1 cellular context compared by ENCODE assay signal in genomic region chr3:12841085-12841969, GRCh38.
TF ChIP-seq lines count a peak whose summit lies in the region.

RPL32 (minus strand) TSS chr3:12841565; CDS start chr3:12840237, 1,328 bp downstream.

TF ChIP-seq in K562, 482 proteins besides CTCF, POLR2A, EP300 and RAD21 (continued from another document and continues in another):
- TF ChIP-seq, protein P1, sequence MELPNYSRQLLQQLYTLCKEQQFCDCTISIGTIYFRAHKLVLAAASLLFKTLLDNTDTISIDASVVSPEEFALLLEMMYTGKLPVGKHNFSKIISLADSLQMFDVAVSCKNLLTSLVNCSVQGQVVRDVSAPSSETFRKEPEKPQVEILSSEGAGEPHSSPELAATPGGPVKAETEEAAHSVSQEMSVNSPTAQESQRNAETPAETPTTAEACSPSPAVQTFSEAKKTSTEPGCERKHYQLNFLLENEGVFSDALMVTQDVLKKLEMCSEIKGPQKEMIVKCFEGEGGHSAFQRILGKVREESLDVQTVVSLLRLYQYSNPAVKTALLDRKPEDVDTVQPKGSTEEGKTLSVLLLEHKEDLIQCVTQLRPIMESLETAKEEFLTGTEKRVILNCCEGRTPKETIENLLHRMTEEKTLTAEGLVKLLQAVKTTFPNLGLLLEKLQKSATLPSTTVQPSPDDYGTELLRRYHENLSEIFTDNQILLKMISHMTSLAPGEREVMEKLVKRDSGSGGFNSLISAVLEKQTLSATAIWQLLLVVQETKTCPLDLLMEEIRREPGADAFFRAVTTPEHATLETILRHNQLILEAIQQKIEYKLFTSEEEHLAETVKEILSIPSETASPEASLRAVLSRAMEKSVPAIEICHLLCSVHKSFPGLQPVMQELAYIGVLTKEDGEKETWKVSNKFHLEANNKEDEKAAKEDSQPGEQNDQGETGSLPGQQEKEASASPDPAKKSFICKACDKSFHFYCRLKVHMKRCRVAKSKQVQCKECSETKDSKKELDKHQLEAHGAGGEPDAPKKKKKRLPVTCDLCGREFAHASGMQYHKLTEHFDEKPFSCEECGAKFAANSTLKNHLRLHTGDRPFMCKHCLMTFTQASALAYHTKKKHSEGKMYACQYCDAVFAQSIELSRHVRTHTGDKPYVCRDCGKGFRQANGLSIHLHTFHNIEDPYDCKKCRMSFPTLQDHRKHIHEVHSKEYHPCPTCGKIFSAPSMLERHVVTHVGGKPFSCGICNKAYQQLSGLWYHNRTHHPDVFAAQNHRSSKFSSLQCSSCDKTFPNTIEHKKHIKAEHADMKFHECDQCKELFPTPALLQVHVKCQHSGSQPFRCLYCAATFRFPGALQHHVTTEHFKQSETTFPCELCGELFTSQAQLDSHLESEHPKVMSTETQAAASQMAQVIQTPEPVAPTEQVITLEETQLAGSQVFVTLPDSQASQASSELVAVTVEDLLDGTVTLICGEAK (IDR thresholded peaks at IDR 0.05) = peak; percentile 99
- TF ChIP-seq, protein P1 (CRISPR knock-in tag; IDR thresholded peaks at IDR 0.05) = 0 out of 2 replicates have a peak, but pooled peaks have one; percentile 24
- TF ChIP-seq, protein P2, sequence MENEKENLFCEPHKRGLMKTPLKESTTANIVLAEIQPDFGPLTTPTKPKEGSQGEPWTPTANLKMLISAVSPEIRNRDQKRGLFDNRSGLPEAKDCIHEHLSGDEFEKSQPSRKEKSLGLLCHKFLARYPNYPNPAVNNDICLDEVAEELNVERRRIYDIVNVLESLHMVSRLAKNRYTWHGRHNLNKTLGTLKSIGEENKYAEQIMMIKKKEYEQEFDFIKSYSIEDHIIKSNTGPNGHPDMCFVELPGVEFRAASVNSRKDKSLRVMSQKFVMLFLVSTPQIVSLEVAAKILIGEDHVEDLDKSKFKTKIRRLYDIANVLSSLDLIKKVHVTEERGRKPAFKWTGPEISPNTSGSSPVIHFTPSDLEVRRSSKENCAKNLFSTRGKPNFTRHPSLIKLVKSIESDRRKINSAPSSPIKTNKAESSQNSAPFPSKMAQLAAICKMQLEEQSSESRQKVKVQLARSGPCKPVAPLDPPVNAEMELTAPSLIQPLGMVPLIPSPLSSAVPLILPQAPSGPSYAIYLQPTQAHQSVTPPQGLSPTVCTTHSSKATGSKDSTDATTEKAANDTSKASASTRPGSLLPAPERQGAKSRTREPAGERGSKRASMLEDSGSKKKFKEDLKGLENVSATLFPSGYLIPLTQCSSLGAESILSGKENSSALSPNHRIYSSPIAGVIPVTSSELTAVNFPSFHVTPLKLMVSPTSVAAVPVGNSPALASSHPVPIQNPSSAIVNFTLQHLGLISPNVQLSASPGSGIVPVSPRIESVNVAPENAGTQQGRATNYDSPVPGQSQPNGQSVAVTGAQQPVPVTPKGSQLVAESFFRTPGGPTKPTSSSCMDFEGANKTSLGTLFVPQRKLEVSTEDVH (IDR thresholded peaks at IDR 0.05; ENCODE audit: low read depth, partially characterized antibody) = peak; percentile 100
- TF ChIP-seq PTTG1 (tag; IDR thresholded peaks at IDR 0.05; ENCODE audit: low read depth) (no peak), ARNT (IDR thresholded peaks at IDR 0.05) (peak; percentile 95 to 99), TOE1 (IDR thresholded peaks at IDR 0.05; ENCODE audit: borderline replicate concordance) (peak; percentile 97), TOE1 (CRISPR knock-in tag; IDR thresholded peaks at IDR 0.05; ENCODE audit: borderline replicate concordance, low read depth) (no peak), GATAD2B (IDR thresholded peaks at IDR 0.05; ENCODE audit: borderline replicate concordance) (peak; percentile 77; the same call in 1 of the 2 replicates), LEF1 (IDR thresholded peaks at IDR 0.05) (peak; percentile 53; the same call in 1 of the 2 replicates), CEBPZ (IDR thresholded peaks at IDR 0.05; ENCODE audit: borderline replicate concordance, low read depth, low read length) (no peak), USF1 (CRISPR knock-in tag; IDR thresholded peaks at IDR 0.05) (no peak), TSHZ1 (CRISPR knock-in tag; IDR thresholded peaks at IDR 0.05) (no peak), MXD1 (CRISPR knock-in tag; IDR thresholded peaks at IDR 0.05; ENCODE audit: borderline replicate concordance, poor library complexity, severe bottlenecking) (no peak), HCFC1 (IDR thresholded peaks at IDR 0.05; ENCODE audit: low read depth, low read length) (peak; percentile 87), RUNX1 (IDR thresholded peaks at IDR 0.05; ENCODE audit: low read depth) (peak; percentile 41; the same call in 1 of the 2 replicates), SP2 (IDR thresholded peaks at IDR 0.05; ENCODE audit: extremely low read depth, low read depth, low read length, poor library complexity, severe bottlenecking) (no peak), HMGN3 (IDR thresholded peaks at IDR 0.05; ENCODE audit: borderline replicate concordance, extremely low read depth, insufficient read length, low read depth, low read length) (no peak), ZBTB12 (CRISPR knock-in tag; IDR thresholded peaks at IDR 0.05) (no peak), DPF2 (IDR thresholded peaks at IDR 0.05) (no peak)
- TF ChIP-seq, protein P3, sequence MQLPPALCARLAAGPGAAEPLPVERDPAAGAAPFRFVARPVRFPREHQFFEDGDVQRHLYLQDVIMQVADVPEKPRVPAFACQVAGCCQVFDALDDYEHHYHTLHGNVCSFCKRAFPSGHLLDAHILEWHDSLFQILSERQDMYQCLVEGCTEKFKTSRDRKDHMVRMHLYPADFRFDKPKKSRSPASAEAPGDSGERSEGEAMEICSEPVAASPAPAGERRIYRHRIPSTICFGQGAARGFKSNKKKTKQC (CRISPR knock-in tag; IDR thresholded peaks at IDR 0.05) = peak; percentile 87
- TF ChIP-seq, protein P4, sequence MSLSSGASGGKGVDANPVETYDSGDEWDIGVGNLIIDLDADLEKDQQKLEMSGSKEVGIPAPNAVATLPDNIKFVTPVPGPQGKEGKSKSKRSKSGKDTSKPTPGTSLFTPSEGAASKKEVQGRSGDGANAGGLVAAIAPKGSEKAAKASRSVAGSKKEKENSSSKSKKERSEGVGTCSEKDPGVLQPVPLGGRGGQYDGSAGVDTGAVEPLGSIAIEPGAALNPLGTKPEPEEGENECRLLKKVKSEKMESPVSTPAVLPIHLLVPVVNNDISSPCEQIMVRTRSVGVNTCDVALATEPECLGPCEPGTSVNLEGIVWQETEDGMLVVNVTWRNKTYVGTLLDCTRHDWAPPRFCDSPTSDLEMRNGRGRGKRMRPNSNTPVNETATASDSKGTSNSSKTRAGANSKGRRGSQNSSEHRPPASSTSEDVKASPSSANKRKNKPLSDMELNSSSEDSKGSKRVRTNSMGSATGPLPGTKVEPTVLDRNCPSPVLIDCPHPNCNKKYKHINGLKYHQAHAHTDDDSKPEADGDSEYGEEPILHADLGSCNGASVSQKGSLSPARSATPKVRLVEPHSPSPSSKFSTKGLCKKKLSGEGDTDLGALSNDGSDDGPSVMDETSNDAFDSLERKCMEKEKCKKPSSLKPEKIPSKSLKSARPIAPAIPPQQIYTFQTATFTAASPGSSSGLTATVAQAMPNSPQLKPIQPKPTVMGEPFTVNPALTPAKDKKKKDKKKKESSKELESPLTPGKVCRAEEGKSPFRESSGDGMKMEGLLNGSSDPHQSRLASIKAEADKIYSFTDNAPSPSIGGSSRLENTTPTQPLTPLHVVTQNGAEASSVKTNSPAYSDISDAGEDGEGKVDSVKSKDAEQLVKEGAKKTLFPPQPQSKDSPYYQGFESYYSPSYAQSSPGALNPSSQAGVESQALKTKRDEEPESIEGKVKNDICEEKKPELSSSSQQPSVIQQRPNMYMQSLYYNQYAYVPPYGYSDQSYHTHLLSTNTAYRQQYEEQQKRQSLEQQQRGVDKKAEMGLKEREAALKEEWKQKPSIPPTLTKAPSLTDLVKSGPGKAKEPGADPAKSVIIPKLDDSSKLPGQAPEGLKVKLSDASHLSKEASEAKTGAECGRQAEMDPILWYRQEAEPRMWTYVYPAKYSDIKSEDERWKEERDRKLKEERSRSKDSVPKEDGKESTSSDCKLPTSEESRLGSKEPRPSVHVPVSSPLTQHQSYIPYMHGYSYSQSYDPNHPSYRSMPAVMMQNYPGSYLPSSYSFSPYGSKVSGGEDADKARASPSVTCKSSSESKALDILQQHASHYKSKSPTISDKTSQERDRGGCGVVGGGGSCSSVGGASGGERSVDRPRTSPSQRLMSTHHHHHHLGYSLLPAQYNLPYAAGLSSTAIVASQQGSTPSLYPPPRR (CRISPR knock-in tag; IDR thresholded peaks at IDR 0.05; ENCODE audit: borderline replicate concordance) = 0 out of 2 replicates have a peak, but pooled peaks have one; percentile 82
